19 cellular contexts compared by ENCODE assay signal in genomic region chr19:45899919-45900589, GRCh38. TPM values are rescaled to one million over a fixed set of nuclear protein-coding genes. Genes with fewer than 3 reads are reported as not detected.
DNase-seq lines count a peak whose midpoint lies in the region; ATAC-seq and TF ChIP-seq lines count a peak whose summit lies in the region.
"Had no signal": no experiment of that assay in that cellular context is flagged by ENCODE, and none has a peak within 500 bp of the region (broad histone marks: within the 10 kb centered on the region; RNA-seq: fewer than 3 reads in every experiment).

No MANE protein-coding gene starts in this region.

- H3K9me3 ChIP-seq in OCI-LY7 (ENCODE audit: low read length) (no peaks in the 10 kb centered on the region), osteoblast (ENCODE audit: low read depth, low read length) (no peaks in the 10 kb centered on the region), heart left ventricle (no peaks in the 10 kb centered on the region)
- H3K9me3 ChIP-seq: vagina had no signal

- H3K27me3 Mint-ChIP-seq in activated T-cell treated with anti-CD3 and anti-CD28 coated beads, Interleukin-2, amount 50 U/mL, for 4 hours (ENCODE audit: low read depth): no peaks in the 10 kb centered on the region
- H3K27me3 Mint-ChIP-seq in effector memory CD8-positive, alpha-beta T cell: no peaks in the 10 kb centered on the region
- peaks cover 2% of the 10 kb centered on the region for H3K27me3 Mint-ChIP-seq in activated naive CD8-positive, alpha-beta T cell treated with anti-CD3 and anti-CD28 coated beads, Interleukin-2, amount 50 U/mL, for 24 hours

- H3K27ac Mint-ChIP-seq in effector memory CD8-positive, alpha-beta T cell: no peak overlapping the region
- no peak overlapping the region for H3K27ac Mint-ChIP-seq in activated naive CD8-positive, alpha-beta T cell treated with anti-CD3 and anti-CD28 coated beads, Interleukin-2, amount 50 U/mL, for 24 hours

- TF ChIP-seq CTCF in OCI-LY7 (conservative IDR thresholded peaks at IDR 0.05; ENCODE audit: low read length) (no peak), osteoblast (IDR thresholded peaks at IDR 0.05; ENCODE audit: extremely low read depth, low read depth, low read length) (no peak), heart left ventricle (IDR thresholded peaks at IDR 0.05) (no peak)

- H3K4me2 ChIP-seq in OCI-LY7 (ENCODE audit: low read length): peak overlapping the region; percentile 81
- H3K4me2 ChIP-seq in osteoblast (ENCODE audit: insufficient read depth, low read length): peak overlapping the region; percentile 95

- peaks cover 18% of the 10 kb centered on the region; the same call in 1 of the 2 replicates for H3K79me2 ChIP-seq in OCI-LY7 (ENCODE audit: insufficient read depth, low read depth, low read length)
- H3K79me2 ChIP-seq in osteoblast (ENCODE audit: insufficient read depth, low read length): peaks cover 10% of the 10 kb centered on the region

- no peak overlapping the region for H3K27ac ChIP-seq in OCI-LY7 (ENCODE audit: low read depth, low read length, poor library complexity, severe bottlenecking)
- H3K27ac ChIP-seq in osteoblast (ENCODE audit: low read depth, low read length): no peak overlapping the region
- no peak overlapping the region for H3K27ac ChIP-seq in heart left ventricle
- H3K27ac ChIP-seq: brain microvascular endothelial cell had no signal

- H3K27me3 ChIP-seq in osteoblast (ENCODE audit: insufficient read depth, low read length) (no peaks in the 10 kb centered on the region), heart left ventricle (no peaks in the 10 kb centered on the region)
- H3K27me3 ChIP-seq: brain microvascular endothelial cell, vagina had no signal

- H3K4me3 ChIP-seq in OCI-LY7 (ENCODE audit: low read depth, low read length, poor library complexity, severe bottlenecking) (peak overlapping the region; percentile 94), osteoblast (ENCODE audit: insufficient read depth, low read length) (no peak overlapping the region), heart left ventricle (no peak overlapping the region)

- H4K20me1 ChIP-seq in OCI-LY7 (ENCODE audit: insufficient read depth, low read length) (no peaks in the 10 kb centered on the region), osteoblast (ENCODE audit: insufficient read depth, low read length) (peaks cover 12% of the 10 kb centered on the region)

- H2AFZ ChIP-seq in OCI-LY7 (ENCODE audit: low read length) (no peak overlapping the region), osteoblast (ENCODE audit: low read length) (no peak overlapping the region)

- no peak for ATAC-seq in activated T-cell treated with anti-CD3 and anti-CD28 coated beads, Interleukin-2, amount 50 U/mL, for 4 hours
- ATAC-seq in effector memory CD8-positive, alpha-beta T cell (replicated peaks): no peak
- no peak for ATAC-seq in activated naive CD8-positive, alpha-beta T cell treated with anti-CD3 and anti-CD28 coated beads, Interleukin-2, amount 50 U/mL, for 24 hours
- ATAC-seq in heart left ventricle: no peak
- ATAC-seq: left cardiac atrium had no signal

- H3K9me3 Mint-ChIP-seq in activated T-cell treated with anti-CD3 and anti-CD28 coated beads, Interleukin-2, amount 50 U/mL, for 4 hours: no peaks in the 10 kb centered on the region
- no peaks in the 10 kb centered on the region for H3K9me3 Mint-ChIP-seq in effector memory CD8-positive, alpha-beta T cell
- no peaks in the 10 kb centered on the region for H3K9me3 Mint-ChIP-seq in activated naive CD8-positive, alpha-beta T cell treated with anti-CD3 and anti-CD28 coated beads, Interleukin-2, amount 50 U/mL, for 24 hours

- peaks cover 45% of the 10 kb centered on the region for H3K36me3 ChIP-seq in OCI-LY7 (ENCODE audit: insufficient read depth, low read length)
- peaks cover 13% of the 10 kb centered on the region for H3K36me3 ChIP-seq in osteoblast (ENCODE audit: insufficient read depth, low read length)
- H3K36me3 ChIP-seq in heart left ventricle: peaks cover 0 to 47% (median 29%) of the 10 kb centered on the region in 9 donors

- CTCF ChIA-PET in OCI-LY7 (lab: Charles Lee; ENCODE audit: unreplicated experiment): no interaction called here

- 94 to 98% (median 96%) methylated on average over 4 of the region's 4 CpGs for WGBS in heart left ventricle, 4 donors

- intact Hi-C loops in OCI-LY7 (cut with micrococcal nuclease; ENCODE audit: unreplicated experiment): no loop called here
- intact Hi-C loops in heart left ventricle (cut with DNase I): loop anchor here in 2 of 10 donors (5.0 kb wide), 2 partner anchors 107 to 117 kb away; no protein-coding TSS in a partner anchor

- TSS peak; percentile 72 for BruUV-seq in OCI-LY7 (replicated peaks; lab: Mats Ljungman, UMichigan)

- POLR2A ChIA-PET in OCI-LY7 (lab: Charles Lee): no interaction called here

- H3K4me1 ChIP-seq in OCI-LY7 (ENCODE audit: insufficient read depth, low read length, poor library complexity, severe bottlenecking): peaks cover 28% of the 10 kb centered on the region
- H3K4me1 ChIP-seq in osteoblast (ENCODE audit: insufficient read depth, low read length): peaks cover 5% of the 10 kb centered on the region
- H3K4me1 ChIP-seq in heart left ventricle: peaks cover 3 to 26% (median 16%) of the 10 kb centered on the region in 12 donors

- peaks cover 6% of the 10 kb centered on the region for H3K36me3 Mint-ChIP-seq in activated T-cell treated with anti-CD3 and anti-CD28 coated beads, Interleukin-2, amount 50 U/mL, for 4 hours (ENCODE audit: insufficient read depth)
- H3K36me3 Mint-ChIP-seq in effector memory CD8-positive, alpha-beta T cell (ENCODE audit: insufficient read depth): peaks cover 39% of the 10 kb centered on the region
- H3K36me3 Mint-ChIP-seq in activated naive CD8-positive, alpha-beta T cell treated with anti-CD3 and anti-CD28 coated beads, Interleukin-2, amount 50 U/mL, for 24 hours (ENCODE audit: low read depth): peaks cover 12% of the 10 kb centered on the region

- H3K9me2 ChIP-seq in OCI-LY7 (ENCODE audit: insufficient read depth, low read length): no peaks in the 10 kb centered on the region

- H3K4me1 Mint-ChIP-seq in activated T-cell treated with anti-CD3 and anti-CD28 coated beads, Interleukin-2, amount 50 U/mL, for 4 hours (ENCODE audit: low read depth): peaks cover 17% of the 10 kb centered on the region
- H3K4me1 Mint-ChIP-seq in effector memory CD8-positive, alpha-beta T cell (ENCODE audit: low read depth in 2 of 2): peaks cover 16% of the 10 kb centered on the region in 2 donors
- peaks cover 19% of the 10 kb centered on the region for H3K4me1 Mint-ChIP-seq in activated naive CD8-positive, alpha-beta T cell treated with anti-CD3 and anti-CD28 coated beads, Interleukin-2, amount 50 U/mL, for 24 hours

- no peak for DNase-seq in activated T-cell treated with anti-CD3 and anti-CD28 coated beads, Interleukin-2, amount 50 U/mL, for 4 hours
- DNase-seq in activated T-cell treated with anti-CD3 and anti-CD28 coated beads, Interleukin-2, amount 50 U/mL, for 1 hour: no peak
- DNase-seq in OCI-LY7 (ENCODE audit: low spot score) (no peak), osteoblast (ENCODE audit: insufficient read length, low spot score, missing footprints) (peak; percentile 22), AG08396 (ENCODE audit: low spot score) (no peak), heart left ventricle (no peak)
- no peak for DNase-seq in effector memory CD8-positive, alpha-beta T cell
- no peak for DNase-seq in activated naive CD8-positive, alpha-beta T cell treated with anti-CD3 and anti-CD28 coated beads, Interleukin-2, amount 50 U/mL, for 24 hours
- DNase-seq: activated naive CD4-positive, alpha-beta T cell; brain microvascular endothelial cell; hippocampal formation; KBM-7; left cardiac atrium; NCI-H1417; NCI-H345; stimulated activated CD4-positive, alpha-beta T cell treated with anti-CD3 and anti-CD28 coated beads, Interleukin-15, amount 100 ng/mL, for 24 hours had no signal

- H3K4me3 Mint-ChIP-seq in activated T-cell treated with anti-CD3 and anti-CD28 coated beads, Interleukin-2, amount 50 U/mL, for 4 hours: peak overlapping the region; percentile 20
- H3K4me3 Mint-ChIP-seq in effector memory CD8-positive, alpha-beta T cell: peak overlapping the region; percentile 27 to 93
- H3K4me3 Mint-ChIP-seq in activated naive CD8-positive, alpha-beta T cell treated with anti-CD3 and anti-CD28 coated beads, Interleukin-2, amount 50 U/mL, for 24 hours: no peak overlapping the region

- no peak for TF ChIP-seq POLR2A in heart left ventricle (IDR thresholded peaks at IDR 0.05)

RNA-seq across cellular contexts. Expression of gene MYPOP, which starts 2.4 kb away (rescaled TPM):
- 1 to 10 TPM; 4.8 to 5.5 (median 5.1) TPM for total RNA-seq in activated T-cell treated with anti-CD3 and anti-CD28 coated beads, Interleukin-2, amount 50 U/mL, for 4 hours
- total RNA-seq in OCI-LY7 (2014; rRNA removed; shearing (Covaris generic)): 5.2 and 5.3 TPM in 2 replicates
- 15.6 and 16.1 TPM in 2 replicates for total RNA-seq in OCI-LY7 (2022)
- 2.1 and 3.3 TPM in 2 replicates for total RNA-seq in osteoblast
- 10 to 100 TPM in 5 of 9 donors, 1 to 10 TPM in 4; 8.3 to 16.0 (median 10.6) TPM for total RNA-seq in heart left ventricle
- polyA plus RNA-seq in heart left ventricle: 1 to 10 TPM; 7.9 to 8.7 TPM

RNA-seq across cellular contexts. Expression of gene IRF2BP1, which starts 14.1 kb away (rescaled TPM):
- total RNA-seq in activated T-cell treated with anti-CD3 and anti-CD28 coated beads, Interleukin-2, amount 50 U/mL, for 4 hours: 10 to 100 TPM; 21.8 to 24.5 (median 22.2) TPM
- total RNA-seq in OCI-LY7 (2014; rRNA removed; shearing (Covaris generic)): 47.4 and 53.5 TPM in 2 replicates
- total RNA-seq in OCI-LY7 (2022) (25.4 and 30.9 TPM in 2 replicates), osteoblast (28.6 and 35.8 TPM in 2 replicates), heart left ventricle (10 to 100 TPM; 17.7 to 40.0 (median 19.6) TPM)
- 10 to 100 TPM; 13.6 to 14.5 TPM for polyA plus RNA-seq in heart left ventricle

RNA-seq across cellular contexts. Expression of gene NANOS2, which starts 14.5 kb away (rescaled TPM):
- not detected for total RNA-seq in activated T-cell treated with anti-CD3 and anti-CD28 coated beads, Interleukin-2, amount 50 U/mL, for 4 hours
- total RNA-seq in OCI-LY7 (2014; rRNA removed; shearing (Covaris generic)): not detected in 2 replicates
- total RNA-seq in OCI-LY7 (2022) (not detected in 2 replicates), osteoblast (not detected in 2 replicates), heart left ventricle (not detected)
- not detected for polyA plus RNA-seq in heart left ventricle
- total RNA-seq: fibroblast of lung, left cardiac atrium, renal cortical epithelial cell, vagina had no signal
- polyA plus RNA-seq: fibroblast of lung had no signal

RNA-seq across cellular contexts. Expression of gene FOXA3, which starts 35.9 kb away (rescaled TPM):
- under 1 TPM; 0.23 to 0.46 (median 0.26) TPM for total RNA-seq in activated T-cell treated with anti-CD3 and anti-CD28 coated beads, Interleukin-2, amount 50 U/mL, for 4 hours
- not detected in 2 replicates for total RNA-seq in OCI-LY7 (2014; rRNA removed; shearing (Covaris generic))
- 0.57 TPM in 1 of 2 replicates, not detected in the other for total RNA-seq in OCI-LY7 (2022)
- not detected in 2 replicates for total RNA-seq in osteoblast
- total RNA-seq in heart left ventricle: not detected
- polyA plus RNA-seq in heart left ventricle: under 1 TPM in 1 of 2 donors, not detected in 1; 0.07 TPM
- total RNA-seq: fibroblast of lung, left cardiac atrium, vagina had no signal
- polyA plus RNA-seq: fibroblast of lung had no signal

RNA-seq across cellular contexts. Expression of gene SYMPK, which starts 37.1 kb away (rescaled TPM):
- total RNA-seq in activated T-cell treated with anti-CD3 and anti-CD28 coated beads, Interleukin-2, amount 50 U/mL, for 4 hours: 100 to 1,000 TPM in 2 of 3 donors, 10 to 100 TPM in 1; 94.1 to 108 (median 106) TPM
- total RNA-seq in OCI-LY7 (2014; rRNA removed; shearing (Covaris generic)): 84.4 and 116 TPM in 2 replicates
- total RNA-seq in OCI-LY7 (2022) (118 and 133 TPM in 2 replicates), osteoblast (30.6 and 42.0 TPM in 2 replicates), heart left ventricle (10 to 100 TPM; 21.9 to 47.7 (median 34.8) TPM)
- 10 to 100 TPM; 32.4 to 34.3 TPM for polyA plus RNA-seq in heart left ventricle
